8 cellular contexts compared by ENCODE assay signal in the genomic region with DNA sequence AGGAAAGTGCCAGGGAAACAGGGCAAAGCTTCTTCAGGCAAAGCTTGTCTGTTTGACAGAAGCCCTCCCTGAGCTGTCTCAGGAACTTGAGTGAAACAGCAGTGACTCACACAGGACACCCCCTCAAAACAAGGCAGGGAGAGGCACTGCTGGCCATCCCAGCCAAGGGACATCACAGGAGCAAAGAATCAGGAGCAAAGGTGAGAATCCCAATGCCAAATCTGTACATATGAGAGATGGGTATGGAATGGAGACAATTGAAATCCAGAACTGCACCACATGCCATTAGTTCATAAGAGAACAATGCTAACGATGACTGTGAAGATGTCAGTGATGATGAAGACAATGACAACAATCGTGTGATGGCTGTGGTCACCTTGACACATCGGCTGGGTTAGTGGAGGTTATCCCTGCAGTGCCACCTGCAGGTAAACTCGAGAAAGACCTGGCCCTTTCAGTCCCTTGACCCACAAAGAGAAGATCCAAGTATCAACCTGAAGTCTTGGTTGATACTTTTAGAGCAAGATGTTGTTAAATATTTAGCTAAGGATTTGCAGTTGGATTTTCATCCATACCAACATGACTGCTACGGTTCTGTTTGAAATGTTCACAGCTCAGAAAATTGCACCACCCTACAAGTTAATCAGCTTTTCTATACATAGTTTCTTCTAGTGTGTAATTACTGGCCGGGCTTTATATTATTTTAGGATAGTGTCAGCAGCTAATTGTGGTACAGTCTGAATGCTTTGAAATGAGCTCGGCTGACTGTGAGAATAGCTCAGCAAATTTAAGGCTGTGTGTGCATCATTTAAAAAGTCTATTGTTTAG. TPM values are rescaled to one million over a fixed set of nuclear protein-coding genes. Genes with fewer than 3 reads are reported as not detected.
A peak's percentile ranks its signal among the peaks of the same experiment; 100 is the strongest.
DNase-seq lines count a peak whose midpoint lies in the region; ATAC-seq, FAIRE-seq and TF ChIP-seq lines count a peak whose summit lies in the region.

No MANE protein-coding gene starts in this region.

- H3K4me3 ChIP-seq in GM12864 (ENCODE audit: low read depth, low read length) (no peak overlapping the region), body of pancreas (no peak overlapping the region), small intestine (ENCODE audit: low read depth in 1 of 2, low read length in 2 of 2) (no peak overlapping the region), vagina (no peak overlapping the region)

- H3K4me1 ChIP-seq in body of pancreas (no peaks in the 10 kb centered on the region), small intestine (ENCODE audit: control insufficient read depth in 2 of 2, insufficient read depth in 1 of 2, low read depth in 1 of 2, low read length in 1 of 2) (no peaks in the 10 kb centered on the region), vagina (no peaks in the 10 kb centered on the region)

- no peaks in the 10 kb centered on the region for H3K36me3 ChIP-seq in body of pancreas (replicated peaks in 1 of 2; ENCODE audit: insufficient read depth in 1 of 2, low read depth in 2 of 2)
- H3K36me3 ChIP-seq in small intestine (ENCODE audit: control insufficient read depth in 2 of 2, insufficient read depth in 2 of 2, low read length in 2 of 2): no peaks in the 10 kb centered on the region
- H3K36me3 ChIP-seq in vagina: no peaks in the 10 kb centered on the region

- ATAC-seq in body of pancreas: no peak

- H3K27ac ChIP-seq in 22Rv1: no peak overlapping the region
- H3K27ac ChIP-seq in body of pancreas: no peak overlapping the region
- no peak overlapping the region for H3K27ac ChIP-seq in small intestine (ENCODE audit: low read depth in 1 of 2, low read length in 1 of 2)
- H3K27ac ChIP-seq in vagina: no peak overlapping the region

- DNase-seq in GM12864 (ENCODE audit: low read depth) (peak; percentile 3), HT-29 (ENCODE audit: low spot score) (peak; percentile 64), body of pancreas (peak; percentile 8 to 45 (median 22)), small intestine (peak; percentile 5), NOMO-1 (lab: John Stamatoyannopoulos, UW; ENCODE audit: unreplicated experiment in 2 of 2) (no peak), vagina (ENCODE audit: extremely low spot score in 2 of 2) (no peak), SKM-1 treated with dmso at 0.1 percent for 144 hours (lab: John Stamatoyannopoulos, UW; ENCODE audit: unreplicated experiment) (no peak)

- TF ChIP-seq CTCF in 22Rv1 (IDR thresholded peaks at IDR 0.05): peak; percentile 79
- TF ChIP-seq CTCF in GM12864 (IDR thresholded peaks at IDR 0.05; ENCODE audit: low read depth, low read length, missing control alignments): peak; percentile 60
- peak; percentile 22 to 46 (median 34) for TF ChIP-seq CTCF in body of pancreas (IDR thresholded peaks at IDR 0.05)
- no peak for TF ChIP-seq CTCF in vagina (IDR thresholded peaks at IDR 0.05)

- TF ChIP-seq POLR2A in body of pancreas (IDR thresholded peaks at IDR 0.05) (no peak), vagina (IDR thresholded peaks at IDR 0.05) (no peak)

- H3K9me3 ChIP-seq in body of pancreas (no peaks in the 10 kb centered on the region), small intestine (ENCODE audit: control insufficient read depth, low read depth) (no peaks in the 10 kb centered on the region), vagina (no peaks in the 10 kb centered on the region)

- H3K27me3 ChIP-seq in body of pancreas: no peaks in the 10 kb centered on the region
- H3K27me3 ChIP-seq in small intestine (ENCODE audit: control insufficient read depth in 2 of 2, insufficient read depth in 2 of 2, low read length in 2 of 2): no peaks in the 10 kb centered on the region
- H3K27me3 ChIP-seq in vagina: no peaks in the 10 kb centered on the region

- intact Hi-C loops in body of pancreas (cut with DNase I) (no loop called here), vagina (cut with DNase I) (no loop called here)

- no peak for FAIRE-seq in small intestine (lab: Jason Lieb, UNC)

- 33 to 38% methylated on average over 7 of the region's 7 CpGs for WGBS in body of pancreas, 2 donors
- WGBS in small intestine, 3 donors: 49 to 57% (median 54%) methylated on average over 7 of the region's 7 CpGs

RNA-seq across cellular contexts. Expression of a gene that starts 42.0 kb away (rescaled TPM):
- total RNA-seq in HT-29 (2014; rRNA removed; shearing (Covaris generic)): 135 and 162 TPM in 2 replicates
- total RNA-seq in body of pancreas: 10 to 100 TPM; 84.0 to 96.8 TPM
- 10 to 100 TPM in 2 of 3 donors, 1 to 10 TPM in 1; 8.7 to 45.7 (median 15.7) TPM for polyA plus RNA-seq in small intestine
- 79.1 TPM for total RNA-seq in vagina

Comparison
In these comparisons a context has a peak if more than half of its experiments do, and no peak if none do; other contexts are left out.
1. CTCF ChIP-seq: peak in 22Rv1 (single experiment), GM12864 (single experiment) and body of pancreas (7 of 7); none in vagina (0 of 3).
2. DNase-seq: peak in GM12864 (single experiment), HT-29 (single experiment), body of pancreas (4 of 4) and small intestine (single experiment); none in NOMO-1 (0 of 2), vagina (0 of 2) and SKM-1 treated with dmso at 0.1 percent for 144 hours (single experiment).